In genomic region chr9:71797266-71797665, GRCh38 we compare ENCODE assay signal across 29 cellular contexts. TPM values are rescaled to one million over a fixed set of nuclear protein-coding genes. Genes with fewer than 3 reads are reported as not detected.
DNase-seq lines count a peak whose midpoint lies in the region; ATAC-seq lines count a peak whose summit lies in the region.
"Had no signal": no experiment of that assay in that cellular context is flagged by ENCODE, and none has a peak within 500 bp of the region (broad histone marks: within the 10 kb centered on the region; RNA-seq: fewer than 3 reads in every experiment).

No MANE protein-coding gene starts in this region.

- H3K36me3 Mint-ChIP-seq in T-helper 2 cell treated with Interferon-gamma antibody and Interleukin-4, amounts not matched to agents 5 μg/mL and 100 μg/mL, for 36 hours (ENCODE audit: low read depth) = peaks cover 7% of the 10 kb centered on the region
- H3K36me3 Mint-ChIP-seq in CD4-positive, CD25-positive, alpha-beta regulatory T cell = no peaks in the 10 kb centered on the region
- H3K36me3 Mint-ChIP-seq in T-cell (no peaks in the 10 kb centered on the region), naive B cell (no peaks in the 10 kb centered on the region)

- ATAC-seq in CD4-positive, CD25-positive, alpha-beta regulatory T cell (ENCODE audit: low read depth in 2 of 2) = no peak
- ATAC-seq in T-cell (replicated peaks in 1 of 4) (no peak), naive B cell (ENCODE audit: low read depth in 2 of 2) (no peak), HG02642 (IDR thresholded peaks at IDR 0.05; ENCODE audit: poor library complexity, unreplicated experiment) (no peak)
- ATAC-seq: effector memory CD8-positive, alpha-beta T cell; heart right ventricle had no signal

- POLR2A ChIA-PET in T-cell (lab: Charles Lee) = interaction anchor here (0.6 to 0.7 kb wide), 4 partner anchors 10 to 50 kb away, joined by 3 to 5 read pairs (median 4); no protein-coding TSS in a partner anchor

- peaks cover 2% of the 10 kb centered on the region for H3K9me3 Mint-ChIP-seq in T-helper 2 cell treated with Interferon-gamma antibody and Interleukin-4, amounts not matched to agents 5 μg/mL and 100 μg/mL, for 36 hours
- H3K9me3 Mint-ChIP-seq in CD4-positive, CD25-positive, alpha-beta regulatory T cell = peaks cover 0 to 2% (median 0%) of the 10 kb centered on the region in 7 donors
- H3K9me3 Mint-ChIP-seq in T-cell = peaks cover 0 to 4% (median 0%) of the 10 kb centered on the region in 3 donors
- H3K9me3 Mint-ChIP-seq in naive B cell = peaks cover under 1 to 9% (median 5%) of the 10 kb centered on the region in 7 donors

- no peaks in the 10 kb centered on the region for H3K36me3 ChIP-seq in CD4-positive, CD25-positive, alpha-beta regulatory T cell (ENCODE audit: control insufficient read depth, insufficient read depth, low read length)
- H3K36me3 ChIP-seq: ascending aorta, cardiac muscle cell, heart right ventricle, neutrophil, sigmoid colon, thyroid gland, vagina had no signal

- no peak overlapping the region for H3K4me3 ChIP-seq in CD4-positive, CD25-positive, alpha-beta regulatory T cell (ENCODE audit: low read depth, low read length)
- H3K4me3 ChIP-seq: ascending aorta, cardiac muscle cell, coronary artery, heart right ventricle, lung, sigmoid colon, thyroid gland, vagina had no signal

- H3K27ac Mint-ChIP-seq in T-helper 2 cell treated with Interferon-gamma antibody and Interleukin-4, amounts not matched to agents 5 μg/mL and 100 μg/mL, for 36 hours = peak overlapping the region; percentile 31
- peak overlapping the region; percentile 88 to 94 (median 94) for H3K27ac Mint-ChIP-seq in CD4-positive, CD25-positive, alpha-beta regulatory T cell
- H3K27ac Mint-ChIP-seq in T-cell = peak overlapping the region; percentile 92 to 94
- H3K27ac Mint-ChIP-seq in naive B cell = peak overlapping the region; percentile 78 to 98 (median 96)

- H3K4me1 ChIP-seq in CD4-positive, CD25-positive, alpha-beta regulatory T cell (ENCODE audit: control insufficient read depth, insufficient read depth, low read length, poor library complexity, severe bottlenecking) = peaks cover 50% of the 10 kb centered on the region
- H3K4me1 ChIP-seq: ascending aorta, foreskin keratinocyte, sigmoid colon, vagina had no signal

- H3K27me3 ChIP-seq in CD4-positive, CD25-positive, alpha-beta regulatory T cell (ENCODE audit: control insufficient read depth, insufficient read depth, low read length) = no peaks in the 10 kb centered on the region
- H3K27me3 ChIP-seq: ascending aorta, cardiac muscle cell, foreskin keratinocyte, heart right ventricle, neutrophil, sigmoid colon, thyroid gland, vagina had no signal

- no peaks in the 10 kb centered on the region for H3K9me3 ChIP-seq in CD4-positive, CD25-positive, alpha-beta regulatory T cell (ENCODE audit: control insufficient read depth in 2 of 2, low read length in 2 of 2)
- H3K9me3 ChIP-seq: ascending aorta, heart right ventricle, neutrophil, sigmoid colon, thyroid gland, vagina had no signal

- DNase-seq in T-helper 2 cell treated with Interferon-gamma antibody and Interleukin-4, amounts not matched to agents 5 μg/mL and 100 μg/mL, for 36 hours (ENCODE audit: low spot score) = no peak
- no peak for DNase-seq in T-helper 2 cell
- DNase-seq in CD4-positive, CD25-positive, alpha-beta regulatory T cell = no peak
- no peak for DNase-seq in T-cell
- DNase-seq in naive B cell = no peak
- DNase-seq in NCI-H2196 treated with DMSO at 0.1 percent for 48 hours (lab: John Stamatoyannopoulos, UW; ENCODE audit: unreplicated experiment) = no peak
- DNase-seq in cortex of kidney (lab: John Stamatoyannopoulos, UW) = no peak
- DNase-seq: activated naive CD4-positive, alpha-beta T cell; activated T-cell treated with anti-CD3 and anti-CD28 coated beads, Interleukin-2, amount 50 U/mL, for 1 hour; DMS79; effector memory CD8-positive, alpha-beta T cell; foreskin keratinocyte; heart right ventricle; Kasumi-1; NCI-H1436 treated with DMSO at 0.1 percent for 48 hours; NCI-H446 treated with DMSO at 0.1 percent for 48 hours; sigmoid colon; stimulated activated naive CD8-positive, alpha-beta T cell treated with anti-CD3 and anti-CD28 coated beads, Interleukin-15, Interleukin-2, amounts not matched to agents 100 U/mL and 50 U/mL, for 24 hours; T-helper 1 cell; thyroid gland had no signal

- CTCF ChIA-PET in T-cell (lab: Charles Lee) = interaction anchor here (0.6 to 2.4 kb wide), 4 partner anchors 10 to 600 kb away, joined by 3 to 12 read pairs (median 4); no protein-coding TSS in a partner anchor

- H3K27me3 Mint-ChIP-seq in T-helper 2 cell treated with Interferon-gamma antibody and Interleukin-4, amounts not matched to agents 5 μg/mL and 100 μg/mL, for 36 hours (ENCODE audit: low read depth) = no peaks in the 10 kb centered on the region
- H3K27me3 Mint-ChIP-seq in CD4-positive, CD25-positive, alpha-beta regulatory T cell = no peaks in the 10 kb centered on the region
- H3K27me3 Mint-ChIP-seq in T-cell (no peaks in the 10 kb centered on the region), naive B cell (no peaks in the 10 kb centered on the region)
- H3K27me3 Mint-ChIP-seq: effector memory CD8-positive, alpha-beta T cell had no signal

- H3K4me1 Mint-ChIP-seq in T-helper 2 cell treated with Interferon-gamma antibody and Interleukin-4, amounts not matched to agents 5 μg/mL and 100 μg/mL, for 36 hours (ENCODE audit: low read depth) = peaks cover 44% of the 10 kb centered on the region
- H3K4me1 Mint-ChIP-seq in CD4-positive, CD25-positive, alpha-beta regulatory T cell = peaks cover 27 to 70% (median 46%) of the 10 kb centered on the region in 4 donors
- H3K4me1 Mint-ChIP-seq in T-cell (peaks cover 56 to 60% (median 60%) of the 10 kb centered on the region in 3 donors), naive B cell (peaks cover 51 to 82% (median 73%) of the 10 kb centered on the region in 3 donors)

- H3K27ac ChIP-seq in CD4-positive, CD25-positive, alpha-beta regulatory T cell (ENCODE audit: insufficient read depth, low read length, poor library complexity, severe bottlenecking) = peak overlapping the region; percentile 77
- H3K27ac ChIP-seq: 22Rv1, ascending aorta, cardiac muscle cell, coronary artery, foreskin keratinocyte, heart right ventricle, neutrophil, RWPE1, sigmoid colon, thyroid gland, vagina had no signal

- no peak overlapping the region for H3K4me3 Mint-ChIP-seq in T-helper 2 cell treated with Interferon-gamma antibody and Interleukin-4, amounts not matched to agents 5 μg/mL and 100 μg/mL, for 36 hours
- peak overlapping the region in 2 of 4 donors; percentile 46 to 57 for H3K4me3 Mint-ChIP-seq in CD4-positive, CD25-positive, alpha-beta regulatory T cell
- peak overlapping the region in 1 of 3 donors; percentile 38 for H3K4me3 Mint-ChIP-seq in T-cell
- H3K4me3 Mint-ChIP-seq in naive B cell = peak overlapping the region in 6 of 8 donors; percentile 26 to 87 (median 64)
- H3K4me3 Mint-ChIP-seq: effector memory CD8-positive, alpha-beta T cell had no signal

RNA-seq across cellular contexts. Expression of gene CEMIP2, which starts 29.0 kb away (rescaled TPM):
- 407 TPM for total RNA-seq in CD4-positive, CD25-positive, alpha-beta regulatory T cell
- 10 to 100 TPM; 25.8 to 29.0 (median 27.9) TPM for polyA plus RNA-seq in CD4-positive, CD25-positive, alpha-beta regulatory T cell
- total RNA-seq in T-cell = 100 to 1,000 TPM in 2 of 5 donors, 10 to 100 TPM in 3; 82.1 to 285 (median 90.8) TPM
- 10 to 100 TPM; 28.7 to 51.7 (median 41.8) TPM for polyA plus RNA-seq in naive B cell (ENCODE audit: low read depth in 6 of 6)

Comparison
In these comparisons a context has a peak if more than half of its experiments do, and no peak if none do; other contexts are left out.
1. H3K27ac Mint-ChIP-seq: peak in every context shown above with its lines; median percentile 96 in naive B cell; 94 in CD4-positive, CD25-positive, alpha-beta regulatory T cell; 93 in T-cell; 31 in T-helper 2 cell treated with Interferon-gamma antibody and Interleukin-4, amounts not matched to agents 5 μg/mL and 100 μg/mL, for 36 hours.